ENCODE assay signal across 9 cellular contexts in genomic region chr2:119476301-119477117, GRCh38. TPM values are rescaled to one million over a fixed set of nuclear protein-coding genes. Genes with fewer than 3 reads are reported as not detected.
DNase-seq lines count a peak whose midpoint lies in the region; ATAC-seq and TF ChIP-seq lines count a peak whose summit lies in the region.
"Had no signal": no experiment of that assay in that cellular context is flagged by ENCODE, and none has a peak within 500 bp of the region (broad histone marks: within the 10 kb centered on the region; RNA-seq: fewer than 3 reads in every experiment).

No MANE protein-coding gene starts in this region.

- peaks cover 20% of the 10 kb centered on the region for H3K27me3 Mint-ChIP-seq in stimulated activated memory B cell treated with anti-CD40 and anti-IgM and Interleukin-4, amounts not matched to agents 10 μg/mL and 1 μg/mL and 100 μg/mL, for 72 hours

- peaks cover 6% of the 10 kb centered on the region for H3K4me1 Mint-ChIP-seq in stimulated activated memory B cell treated with anti-CD40 and anti-IgM and Interleukin-4, amounts not matched to agents 10 μg/mL and 1 μg/mL and 100 μg/mL, for 72 hours

- peak; percentile 37 for DNase-seq in SIG-M5 treated with dmso at 0.1 percent for 504 hours (lab: John Stamatoyannopoulos, UW; ENCODE audit: unreplicated experiment)
- no peak for DNase-seq in SIG-M5 (lab: John Stamatoyannopoulos, UW)
- DNase-seq in SKM-1 (lab: John Stamatoyannopoulos, UW; ENCODE audit: unreplicated experiment), result peak; percentile 31
- DNase-seq in ecto neural progenitor cell (ENCODE audit: low spot score), result peak; percentile 85
- peak; percentile 67 to 77 (median 72) for DNase-seq in right lobe of liver

- no peak overlapping the region for H3K27ac ChIP-seq in right lobe of liver

- no peak overlapping the region for H3K4me3 Mint-ChIP-seq in stimulated activated memory B cell treated with anti-CD40 and anti-IgM and Interleukin-4, amounts not matched to agents 10 μg/mL and 1 μg/mL and 100 μg/mL, for 72 hours

- H3K36me3 ChIP-seq in right lobe of liver, result no peaks in the 10 kb centered on the region

- H3K9me3 Mint-ChIP-seq in stimulated activated memory B cell treated with anti-CD40 and anti-IgM and Interleukin-4, amounts not matched to agents 10 μg/mL and 1 μg/mL and 100 μg/mL, for 72 hours, result no peaks in the 10 kb centered on the region

- no peaks in the 10 kb centered on the region for H3K9me3 ChIP-seq in right lobe of liver

- no peak overlapping the region for H3K27ac Mint-ChIP-seq in stimulated activated memory B cell treated with anti-CD40 and anti-IgM and Interleukin-4, amounts not matched to agents 10 μg/mL and 1 μg/mL and 100 μg/mL, for 72 hours

- H3K27me3 ChIP-seq in right lobe of liver, result no peaks in the 10 kb centered on the region

- intact Hi-C loops in right lobe of liver (cut with DNase I), result loop anchor here (5.0 kb wide), 1 partner anchor 69 kb away; no protein-coding TSS in a partner anchor

- no peak for TF ChIP-seq POLR2A in right lobe of liver (IDR thresholded peaks at IDR 0.05)

- TF ChIP-seq CTCF in LNCAP (IDR thresholded peaks at IDR 0.05) (peak; percentile 91), right lobe of liver (IDR thresholded peaks at IDR 0.05) (peak; percentile 95 to 98 (median 96))

- ATAC-seq in GM21528 (IDR thresholded peaks at IDR 0.05; ENCODE audit: low FRiP score, unreplicated experiment) (peak; percentile 65), right lobe of liver (peak; percentile 93 to 97 (median 96))
- ATAC-seq in stimulated activated memory B cell treated with anti-CD40 and anti-IgM and Interleukin-4, amounts not matched to agents 10 μg/mL and 1 μg/mL and 100 μg/mL, for 72 hours, result peak; percentile 42

- H3K4me1 ChIP-seq in right lobe of liver, result peaks cover 0 to 4% (median 0%) of the 10 kb centered on the region in 4 donors

- no peaks in the 10 kb centered on the region for H3K36me3 Mint-ChIP-seq in stimulated activated memory B cell treated with anti-CD40 and anti-IgM and Interleukin-4, amounts not matched to agents 10 μg/mL and 1 μg/mL and 100 μg/mL, for 72 hours

- WGBS in right lobe of liver (ENCODE audit: insufficient coverage, low coverage, low lambda C conversion rate, missing lambda C conversion rate), result 17% methylated on average over 18 of the region's 20 CpGs

- H3K4me3 ChIP-seq in right lobe of liver, result peak overlapping the region in 1 of 3 donors; percentile 4

RNA-seq across cellular contexts. Expression of gene TMEM37, which starts 44.9 kb away (rescaled TPM):
- 10 to 100 TPM; 37.3 to 96.6 (median 73.5) TPM for total RNA-seq in right lobe of liver

RNA-seq across cellular contexts. Expression of gene SCTR, which starts 47.8 kb away (rescaled TPM):
- total RNA-seq in right lobe of liver, result under 1 TPM in 4 of 6 experiments, not detected in 2; 0.12 to 0.38 (median 0.35) TPM
- total RNA-seq: glomerular endothelial cell had no signal

Comparison
In these comparisons a context has a peak if more than half of its experiments do, and no peak if none do; other contexts are left out.
1. ATAC-seq: peak in every context shown above with its lines; median percentile 96 in right lobe of liver; 65 in GM21528; 42 in stimulated activated memory B cell treated with anti-CD40 and anti-IgM and Interleukin-4, amounts not matched to agents 10 μg/mL and 1 μg/mL and 100 μg/mL, for 72 hours.